8 cellular contexts compared by ENCODE assay signal in the genomic region with DNA sequence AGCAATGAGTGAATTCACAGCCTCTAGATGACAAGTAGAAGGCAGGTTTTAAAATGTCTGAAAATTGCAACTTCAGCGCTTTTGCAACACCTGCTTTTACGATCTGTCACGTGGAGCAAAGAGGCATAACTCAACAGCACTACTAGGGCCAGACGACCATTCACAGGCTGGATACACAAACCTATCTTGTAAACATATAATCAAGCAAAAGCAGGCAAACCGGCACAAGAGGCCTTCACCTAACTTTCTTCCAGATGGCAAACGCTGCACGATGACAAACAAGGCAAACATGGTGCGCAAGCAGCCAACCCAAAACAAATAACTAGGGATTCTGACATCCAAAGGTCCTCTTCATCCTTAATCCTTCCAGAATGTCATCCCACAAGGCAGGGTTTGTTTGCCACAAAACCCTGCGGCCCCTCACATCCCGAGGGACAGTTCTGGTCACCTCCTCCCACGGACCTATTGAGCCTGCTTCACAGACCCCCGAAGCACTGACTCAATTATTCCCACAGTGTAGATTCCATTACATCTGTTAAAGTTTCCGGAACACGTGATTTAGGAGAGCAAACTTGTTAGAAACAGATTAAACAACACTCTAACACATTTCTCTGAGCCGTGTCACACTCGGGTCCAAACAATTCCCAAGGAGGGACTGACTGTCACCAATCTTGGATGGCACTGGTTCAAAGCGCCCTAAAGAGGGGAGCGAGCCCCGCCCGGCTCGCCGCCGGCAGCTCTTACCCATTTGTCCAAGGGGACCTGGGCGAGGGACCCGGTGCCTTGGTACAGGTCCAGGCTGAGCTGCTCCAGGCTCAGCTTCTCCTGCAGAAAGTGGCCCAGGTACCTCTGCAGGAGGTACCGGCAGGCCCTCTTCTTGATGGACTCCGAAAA. TPM values are rescaled to one million over a fixed set of nuclear protein-coding genes. Genes with fewer than 3 reads are reported as not detected.
DNase-seq lines count a peak whose midpoint lies in the region; ATAC-seq and TF ChIP-seq lines count a peak whose summit lies in the region.

No MANE protein-coding gene starts in this region.

- DNase-seq in NCI-H2171 treated with DMSO at 0.1 percent for 48 hours (lab: John Stamatoyannopoulos, UW) = peak; percentile 88
- DNase-seq in activated CD4-positive, CD25-positive, alpha-beta regulatory T cell treated with anti-CD3 and anti-CD28 coated beads, Interleukin-2, amount 50 U/mL, for 16 hours (ENCODE audit: low read depth, low spot score) = peak; percentile 46
- DNase-seq in choroid plexus epithelial cell (ENCODE audit: low read depth) = peak; percentile 66
- peak; percentile 42 to 85 for DNase-seq in left lung
- peak in 2 of 3 donors; percentile 5 to 10 for DNase-seq in stimulated activated CD4-positive, alpha-beta T cell treated with anti-CD3 and anti-CD28 coated beads, TNF-alpha, amount 100 ng/mL, for 1 hour (ENCODE audit: low read depth in 3 of 3, low spot score in 1 of 3)

- no peaks in the 10 kb centered on the region for H3K27me3 ChIP-seq in left lung

- peak overlapping the region; percentile 92 to 93 for H3K27ac ChIP-seq in left lung

- no peaks in the 10 kb centered on the region for H3K36me3 ChIP-seq in left lung

- H3K4me3 ChIP-seq in GM12875 (ENCODE audit: low read depth, low read length) (peak overlapping the region; percentile 93), choroid plexus epithelial cell (ENCODE audit: low read depth, low read length) (peak overlapping the region; percentile 89), left lung (peak overlapping the region; percentile 79 to 90)

- TF ChIP-seq CTCF in GM12875 (IDR thresholded peaks at IDR 0.05; ENCODE audit: borderline replicate concordance, insufficient read depth, low read depth, low read length) (no peak), choroid plexus epithelial cell (conservative IDR thresholded peaks at IDR 0.05; ENCODE audit: low read depth, low read length) (no peak), left lung (IDR thresholded peaks at IDR 0.05) (no peak)

- no peaks in the 10 kb centered on the region for H3K9me3 ChIP-seq in left lung

- peaks cover 14 to 55% of the 10 kb centered on the region in 2 donors for H3K4me1 ChIP-seq in left lung

- intact Hi-C loops in left lung (cut with DNase I) = no loop called here

- ATAC-seq in HG02852 (IDR thresholded peaks at IDR 0.05; ENCODE audit: unreplicated experiment) (peak; percentile 16), left lung (peak; percentile 39), GM19328 (IDR thresholded peaks at IDR 0.05; ENCODE audit: unreplicated experiment) (no peak)

RNA-seq across cellular contexts. Expression of a gene that starts 0.8 kb away (rescaled TPM):
- total RNA-seq in left lung = 10 to 100 TPM; 19.5 to 21.1 TPM

RNA-seq across cellular contexts. Expression of a gene that starts 1.0 kb away (rescaled TPM):
- 10 to 100 TPM; 19.6 to 22.2 TPM for total RNA-seq in left lung

RNA-seq across cellular contexts. Expression of a gene that starts 29.6 kb away (rescaled TPM):
- 1 to 10 TPM; 3.4 to 7.3 TPM for total RNA-seq in left lung

Comparison
In these comparisons a context has a peak if more than half of its experiments do, and no peak if none do; other contexts are left out.
1. DNase-seq: peak in every context shown above with its lines; median percentile 88 in NCI-H2171 treated with DMSO at 0.1 percent for 48 hours; 66 in choroid plexus epithelial cell; 64 in left lung; 46 in activated CD4-positive, CD25-positive, alpha-beta regulatory T cell treated with anti-CD3 and anti-CD28 coated beads, Interleukin-2, amount 50 U/mL, for 16 hours; 8 in stimulated activated CD4-positive, alpha-beta T cell treated with anti-CD3 and anti-CD28 coated beads, TNF-alpha, amount 100 ng/mL, for 1 hour.